13 cellular contexts compared by ENCODE assay signal in genomic region chr13:114027046-114027760, GRCh38. TPM values are rescaled to one million over a fixed set of nuclear protein-coding genes. Genes with fewer than 3 reads are reported as not detected.
A peak's percentile ranks its signal among the peaks of the same experiment; 100 is the strongest.
DNase-seq lines count a peak whose midpoint lies in the region; ATAC-seq and TF ChIP-seq lines count a peak whose summit lies in the region.
"Had no signal": no experiment of that assay in that cellular context is flagged by ENCODE, and none has a peak within 500 bp of the region (broad histone marks: within the 10 kb centered on the region; RNA-seq: fewer than 3 reads in every experiment).

No MANE protein-coding gene starts in this region.

- no peak for DNase-seq in activated naive CD4-positive, alpha-beta T cell treated with anti-CD3 and anti-CD28 coated beads for 36 hours
- DNase-seq in colonic mucosa (no peak), lower lobe of right lung (no peak), upper lobe of right lung (no peak), anterior cingulate cortex (lab: John Stamatoyannopoulos, UW) (no peak)
- no peak for DNase-seq in activated CD4-positive, alpha-beta T cell treated with anti-CD3 and anti-CD28 coated beads, Interleukin-2, amount 50 U/mL, for 48 hours
- DNase-seq: gastrocnemius medialis, SIG-M5, thyroid gland had no signal

- H3K9me3 Mint-ChIP-seq in activated naive CD4-positive, alpha-beta T cell treated with anti-CD3 and anti-CD28 coated beads, Interleukin-2, amount 50 U/mL, for 24 hours: no peaks in the 10 kb centered on the region
- peaks cover 6% of the 10 kb centered on the region for H3K9me3 Mint-ChIP-seq in activated naive CD4-positive, alpha-beta T cell treated with anti-CD3 and anti-CD28 coated beads for 36 hours

- CTCF ChIA-PET in activated naive CD4-positive, alpha-beta T cell treated with anti-CD3 and anti-CD28 coated beads for 36 hours (lab: Charles Lee): no interaction called here

- H3K36me3 ChIP-seq in colonic mucosa (no peaks in the 10 kb centered on the region), lower lobe of right lung (peaks cover 33% of the 10 kb centered on the region), upper lobe of right lung (peaks cover 17% of the 10 kb centered on the region)
- H3K36me3 ChIP-seq: thyroid gland had no signal

- no peak overlapping the region for H3K4me3 Mint-ChIP-seq in activated naive CD4-positive, alpha-beta T cell treated with anti-CD3 and anti-CD28 coated beads, Interleukin-2, amount 50 U/mL, for 24 hours
- no peak overlapping the region for H3K4me3 Mint-ChIP-seq in activated naive CD4-positive, alpha-beta T cell treated with anti-CD3 and anti-CD28 coated beads for 36 hours

- no peaks in the 10 kb centered on the region for H3K9me3 ChIP-seq in colonic mucosa
- H3K9me3 ChIP-seq in lower lobe of right lung: no peaks in the 10 kb centered on the region
- no peaks in the 10 kb centered on the region for H3K9me3 ChIP-seq in upper lobe of right lung
- H3K9me3 ChIP-seq: gastrocnemius medialis, thyroid gland had no signal

- peak overlapping the region; percentile 23 for H3K27ac Mint-ChIP-seq in activated naive CD4-positive, alpha-beta T cell treated with anti-CD3 and anti-CD28 coated beads, Interleukin-2, amount 50 U/mL, for 24 hours
- H3K27ac Mint-ChIP-seq in activated naive CD4-positive, alpha-beta T cell treated with anti-CD3 and anti-CD28 coated beads for 36 hours: no peak overlapping the region

- ATAC-seq in lower lobe of right lung: no peak
- ATAC-seq in upper lobe of right lung: no peak
- no peak for ATAC-seq in GM18873 (IDR thresholded peaks at IDR 0.05; ENCODE audit: low FRiP score, unreplicated experiment)
- ATAC-seq: activated CD4-positive, CD25-positive, alpha-beta regulatory T cell treated with anti-CD3 and anti-CD28 coated beads, Interleukin-2, amount 50 U/mL, for 24 hours; gastrocnemius medialis had no signal

- H3K4me1 Mint-ChIP-seq in activated naive CD4-positive, alpha-beta T cell treated with anti-CD3 and anti-CD28 coated beads, Interleukin-2, amount 50 U/mL, for 24 hours: peaks cover 10% of the 10 kb centered on the region
- H3K4me1 Mint-ChIP-seq in activated naive CD4-positive, alpha-beta T cell treated with anti-CD3 and anti-CD28 coated beads for 36 hours (ENCODE audit: low read depth): peaks cover 5% of the 10 kb centered on the region

- H3K4me3 ChIP-seq in colonic mucosa (no peak overlapping the region), lower lobe of right lung (no peak overlapping the region), upper lobe of right lung (no peak overlapping the region)
- H3K4me3 ChIP-seq: gastrocnemius medialis, thyroid gland had no signal

- peaks cover 3% of the 10 kb centered on the region for H3K36me3 Mint-ChIP-seq in activated naive CD4-positive, alpha-beta T cell treated with anti-CD3 and anti-CD28 coated beads, Interleukin-2, amount 50 U/mL, for 24 hours
- H3K36me3 Mint-ChIP-seq in activated naive CD4-positive, alpha-beta T cell treated with anti-CD3 and anti-CD28 coated beads for 36 hours (ENCODE audit: low read depth): peaks cover 15% of the 10 kb centered on the region

- no peaks in the 10 kb centered on the region for H3K27me3 Mint-ChIP-seq in activated naive CD4-positive, alpha-beta T cell treated with anti-CD3 and anti-CD28 coated beads, Interleukin-2, amount 50 U/mL, for 24 hours
- H3K27me3 Mint-ChIP-seq in activated naive CD4-positive, alpha-beta T cell treated with anti-CD3 and anti-CD28 coated beads for 36 hours (ENCODE audit: low read depth): no peaks in the 10 kb centered on the region

- H3K4me1 ChIP-seq in colonic mucosa (no peaks in the 10 kb centered on the region), lower lobe of right lung (peaks cover 36% of the 10 kb centered on the region), upper lobe of right lung (peaks cover 28% of the 10 kb centered on the region)

- H3K27me3 ChIP-seq in colonic mucosa: no peaks in the 10 kb centered on the region
- H3K27me3 ChIP-seq in lower lobe of right lung (ENCODE audit: low read depth): no peaks in the 10 kb centered on the region
- H3K27me3 ChIP-seq in upper lobe of right lung: no peaks in the 10 kb centered on the region
- H3K27me3 ChIP-seq: gastrocnemius medialis, thyroid gland had no signal

- intact Hi-C loops in activated naive CD4-positive, alpha-beta T cell treated with anti-CD3 and anti-CD28 coated beads for 36 hours (cut with micrococcal nuclease): no loop called here
- intact Hi-C loops in colonic mucosa (cut with DNase I) (no loop called here), lower lobe of right lung (cut with DNase I) (no loop called here), upper lobe of right lung (cut with DNase I) (no loop called here)

- no peak overlapping the region for H3K9ac ChIP-seq in colonic mucosa (ENCODE audit: low read depth in 2 of 2, low read length in 2 of 2)

- TF ChIP-seq CTCF in colonic mucosa (IDR thresholded peaks at IDR 0.05) (no peak), lower lobe of right lung (IDR thresholded peaks at IDR 0.05) (no peak), upper lobe of right lung (IDR thresholded peaks at IDR 0.05) (no peak)

- H3K27ac ChIP-seq in colonic mucosa (peak overlapping the region; percentile 14), lower lobe of right lung (peak overlapping the region; percentile 51), upper lobe of right lung (peak overlapping the region; percentile 58)
- H3K27ac ChIP-seq: gastrocnemius medialis had no signal

RNA-seq across cellular contexts. Expression of gene C13orf46, which starts 53.3 kb away (rescaled TPM):
- total RNA-seq in activated naive CD4-positive, alpha-beta T cell treated with anti-CD3 and anti-CD28 coated beads for 36 hours: 1 to 10 TPM; 1.7 to 1.8 TPM
- total RNA-seq in colonic mucosa (under 1 TPM; 0.24 to 0.44 TPM), lower lobe of right lung (14.0 TPM), upper lobe of right lung (21.2 TPM)
- total RNA-seq: myocyte had no signal
